ENCODE assay signal across 39 cellular contexts in the genomic region with DNA sequence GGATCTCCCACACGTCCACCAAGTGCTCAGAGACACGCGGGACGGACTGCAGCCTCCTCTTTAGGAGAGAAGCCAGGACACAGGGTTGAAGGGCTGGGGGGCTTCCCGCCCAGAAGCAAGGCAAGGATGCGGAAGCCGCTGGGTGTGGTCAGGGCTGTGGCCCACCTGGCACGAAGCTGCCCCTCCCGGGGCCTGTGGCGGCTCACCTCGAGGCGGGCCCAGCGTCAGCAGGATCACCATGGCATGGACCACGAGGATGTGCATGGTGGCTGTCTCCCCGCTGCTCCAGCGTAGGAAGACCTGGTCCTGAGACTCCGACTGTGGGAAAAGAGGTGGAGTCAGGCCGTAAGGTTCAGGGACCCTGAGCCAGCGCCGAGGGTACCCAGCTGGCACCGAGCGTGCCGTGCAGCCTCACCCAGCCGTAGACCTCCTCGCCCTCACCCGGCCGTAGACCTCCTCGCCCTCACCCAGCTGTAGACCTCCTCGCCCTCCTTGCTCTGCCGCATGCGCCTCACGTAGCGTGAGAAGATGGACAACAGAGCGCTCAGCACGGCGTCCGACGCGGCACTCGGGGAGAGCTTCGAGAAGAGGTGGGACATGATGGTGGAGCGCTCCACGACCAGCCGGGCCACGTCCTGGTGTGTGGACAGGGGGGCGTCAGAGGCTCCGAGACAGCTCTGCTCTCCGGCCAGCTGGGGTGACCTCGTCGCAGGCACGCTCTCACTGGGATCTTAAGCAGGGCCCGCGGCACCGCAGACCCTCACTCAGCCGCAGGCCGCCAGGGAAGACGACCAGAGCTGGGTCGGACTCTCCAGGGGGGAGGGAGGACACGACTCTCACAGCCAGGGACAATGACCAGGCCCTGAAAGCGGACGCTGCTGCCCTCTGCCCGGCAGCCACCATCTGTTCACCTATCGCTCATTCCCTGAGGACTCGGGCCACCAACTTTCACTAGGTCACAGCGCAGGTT.
"Had no signal": no experiment of that assay in that cellular context is flagged by ENCODE, and none has a peak within 500 bp of the region (broad histone marks: within the 10 kb centered on the region; RNA-seq: fewer than 3 reads in every experiment).

No MANE protein-coding gene starts in this region.

- H3K36me3 Mint-ChIP-seq: activated naive CD4-positive, alpha-beta T cell treated with anti-CD3 and anti-CD28 coated beads, Interleukin-2, amount 50 U/mL, for 72 hours had no signal

- H3K4me1 ChIP-seq: adrenal gland, body of pancreas, breast epithelium had no signal

- H3K9me3 Mint-ChIP-seq: activated B cell treated with CpG ODN at 0.5 μM for 24 hours; activated CD4-positive, alpha-beta memory T cell treated with anti-CD3 and anti-CD28 coated beads for 36 hours; activated CD4-positive, alpha-beta T cell treated with anti-CD3 and anti-CD28 coated beads, Interleukin-2, amount 10 ng/mL, durations not matched to agents 24 days and 14 days; activated CD8-positive, alpha-beta T cell treated with anti-CD3 and anti-CD28 coated beads for 36 hours; activated naive CD4-positive, alpha-beta T cell treated with anti-CD3 and anti-CD28 coated beads for 36 hours; activated naive CD4-positive, alpha-beta T cell treated with anti-CD3 and anti-CD28 coated beads, Interleukin-2, amount 50 U/mL, for 72 hours; activated naive CD8-positive, alpha-beta T cell treated with anti-CD3 and anti-CD28 coated beads for 36 hours; activated T-cell treated with anti-CD3 and anti-CD28 coated beads, Interleukin-2, amount 50 U/mL, for 4 hours; activated T-cell treated with anti-CD3 and anti-CD28 coated beads, Interleukin-2, amount 50 U/mL, for 72 hours; activated T-helper 1 cell treated with anti-CD3 and anti-CD28 coated beads, Interleukin-12 subunit alpha, Interleukin-12 subunit beta, Interleukin-2, Interleukin-4 antibody, amounts not matched to agents 30 ng/mL and 10 ng/mL and 1 ng/mL, durations not matched to agents 14 hours and 24 hours and 36 hours; activated T-helper 17 cell treated with anti-CD3 and anti-CD28 coated beads, Interleukin-2, amount 50 U/mL, for 72 hours; central memory CD8-positive, alpha-beta T cell; T-helper 1 cell treated with Interleukin-12 subunit alpha and Interleukin-12 subunit beta and Interleukin-4 antibody, amounts not matched to agents 30 μg/mL and 1 μg/mL, for 36 hours; T-helper 2 cell treated with Interferon-gamma antibody and Interleukin-4, amounts not matched to agents 5 μg/mL and 100 μg/mL, for 36 hours had no signal

- DNase-seq: activated B cell treated with CpG ODN at 0.5 μM for 24 hours; activated CD4-positive, alpha-beta memory T cell treated with anti-CD3 and anti-CD28 coated beads for 36 hours; activated CD4-positive, alpha-beta T cell treated with anti-CD3 and anti-CD28 coated beads for 4 hours; activated CD4-positive, alpha-beta T cell treated with anti-CD3 and anti-CD28 coated beads, Interleukin-2, amount 10 ng/mL, durations not matched to agents 24 days and 14 days; activated CD4-positive, alpha-beta T cell treated with anti-CD3 and anti-CD28 coated beads, Interleukin-2, amount 50 U/mL, for 1 hour; activated CD4-positive, alpha-beta T cell treated with anti-CD3 and anti-CD28 coated beads, Interleukin-2, amount 50 U/mL, for 4 hours; activated CD4-positive, CD25-positive, alpha-beta regulatory T cell treated with anti-CD3 and anti-CD28 coated beads, Interleukin-2, amount 50 U/mL, for 72 hours; activated CD8-positive, alpha-beta memory T cell treated with anti-CD3 and anti-CD28 coated beads, Interleukin-2, amount 50 U/mL, for 4 hours; activated CD8-positive, alpha-beta T cell treated with anti-CD3 and anti-CD28 coated beads for 36 hours; activated effector memory CD4-positive, alpha-beta T cell treated with anti-CD3 and anti-CD28 coated beads, Interleukin-2, amount 50 U/mL, for 16 hours; activated gamma-delta T cell treated with Interleukin-2 at 50 U/mL for 16 hours; activated naive CD4-positive, alpha-beta T cell; activated naive CD4-positive, alpha-beta T cell treated with anti-CD3 and anti-CD28 coated beads for 36 hours; activated naive CD4-positive, alpha-beta T cell treated with anti-CD3 and anti-CD28 coated beads, Interleukin-2, amount 50 U/mL, for 16 hours; activated naive CD8-positive, alpha-beta T cell treated with anti-CD3 and anti-CD28 coated beads for 36 hours; activated T-cell treated with anti-CD3 and anti-CD28 coated beads for 4 hours; activated T-cell treated with anti-CD3 and anti-CD28 coated beads, Interleukin-2, amount 50 U/mL, for 1 hour; activated T-cell treated with anti-CD3 and anti-CD28 coated beads, Interleukin-2, amount 50 U/mL, for 4 hours; activated T-cell treated with anti-CD3 and anti-CD28 coated beads, Interleukin-2, amount 50 U/mL, for 72 hours; adrenal gland; amniotic stem cell; aorta; body of pancreas; brain microvascular endothelial cell; caudate nucleus; T-helper 1 cell; T-helper 2 cell; T-helper 9 cell had no signal

- H3K9me3 ChIP-seq: adrenal gland, body of pancreas, breast epithelium had no signal

- H3K4me1 Mint-ChIP-seq: activated B cell treated with CpG ODN at 0.5 μM for 24 hours; activated CD4-positive, alpha-beta T cell treated with anti-CD3 and anti-CD28 coated beads, Interleukin-2, amount 10 ng/mL, durations not matched to agents 24 days and 14 days; activated naive CD8-positive, alpha-beta T cell treated with anti-CD3 and anti-CD28 coated beads for 36 hours; central memory CD8-positive, alpha-beta T cell had no signal

- H3K27me3 Mint-ChIP-seq: activated B cell treated with CpG ODN at 0.5 μM for 24 hours; activated CD4-positive, alpha-beta memory T cell treated with anti-CD3 and anti-CD28 coated beads for 36 hours; activated CD4-positive, alpha-beta T cell treated with anti-CD3 and anti-CD28 coated beads, Interleukin-2, amount 10 ng/mL, durations not matched to agents 24 days and 14 days; activated CD8-positive, alpha-beta T cell treated with anti-CD3 and anti-CD28 coated beads for 36 hours; activated naive CD8-positive, alpha-beta T cell treated with anti-CD3 and anti-CD28 coated beads for 36 hours; activated T-helper 17 cell treated with anti-CD3 and anti-CD28 coated beads, Interleukin-2, amount 50 U/mL, for 72 hours; central memory CD8-positive, alpha-beta T cell had no signal

- ATAC-seq: activated CD8-positive, alpha-beta T cell treated with anti-CD3 and anti-CD28 coated beads for 36 hours; activated naive CD4-positive, alpha-beta T cell treated with anti-CD3 and anti-CD28 coated beads, Interleukin-2, amount 50 U/mL, for 72 hours; activated T-cell treated with anti-CD3 and anti-CD28 coated beads, Interleukin-2, amount 50 U/mL, for 4 hours; activated T-cell treated with anti-CD3 and anti-CD28 coated beads, Interleukin-2, amount 50 U/mL, for 72 hours; activated T-helper 17 cell treated with anti-CD3 and anti-CD28 coated beads, Interleukin-2, amount 50 U/mL, for 72 hours; body of pancreas had no signal

- H3K27ac ChIP-seq: adrenal gland, body of pancreas, brain microvascular endothelial cell, breast epithelium, cardiac muscle cell, VCaP had no signal

- H3K27ac Mint-ChIP-seq: activated B cell treated with CpG ODN at 0.5 μM for 24 hours; activated CD4-positive, alpha-beta memory T cell treated with anti-CD3 and anti-CD28 coated beads for 36 hours; activated CD4-positive, alpha-beta T cell treated with anti-CD3 and anti-CD28 coated beads, Interleukin-2, amount 10 ng/mL, durations not matched to agents 24 days and 14 days; activated CD8-positive, alpha-beta T cell treated with anti-CD3 and anti-CD28 coated beads for 36 hours; activated naive CD4-positive, alpha-beta T cell treated with anti-CD3 and anti-CD28 coated beads for 36 hours; activated naive CD4-positive, alpha-beta T cell treated with anti-CD3 and anti-CD28 coated beads, Interleukin-2, amount 50 U/mL, for 72 hours; activated naive CD8-positive, alpha-beta T cell treated with anti-CD3 and anti-CD28 coated beads for 36 hours; activated T-cell treated with anti-CD3 and anti-CD28 coated beads, Interleukin-2, amount 50 U/mL, for 72 hours; activated T-helper 1 cell treated with anti-CD3 and anti-CD28 coated beads, Interleukin-12 subunit alpha, Interleukin-12 subunit beta, Interleukin-2, Interleukin-4 antibody, amounts not matched to agents 30 ng/mL and 10 ng/mL and 1 ng/mL, durations not matched to agents 14 hours and 24 hours and 36 hours; activated T-helper 17 cell treated with anti-CD3 and anti-CD28 coated beads, Interleukin-2, amount 50 U/mL, for 72 hours; T-helper 1 cell treated with Interleukin-12 subunit alpha and Interleukin-12 subunit beta and Interleukin-4 antibody, amounts not matched to agents 30 μg/mL and 1 μg/mL, for 36 hours; T-helper 2 cell treated with Interferon-gamma antibody and Interleukin-4, amounts not matched to agents 5 μg/mL and 100 μg/mL, for 36 hours had no signal

- FAIRE-seq: astrocyte, TTC549 had no signal

- H3K4me3 ChIP-seq: adrenal gland, body of pancreas, breast epithelium, cardiac muscle cell had no signal

- H3K27me3 ChIP-seq: adrenal gland, body of pancreas, brain microvascular endothelial cell, breast epithelium, cardiac muscle cell had no signal

- H3K4me3 Mint-ChIP-seq: activated B cell treated with CpG ODN at 0.5 μM for 24 hours; activated CD4-positive, alpha-beta memory T cell treated with anti-CD3 and anti-CD28 coated beads for 36 hours; activated CD4-positive, alpha-beta T cell treated with anti-CD3 and anti-CD28 coated beads, Interleukin-2, amount 10 ng/mL, durations not matched to agents 24 days and 14 days; activated CD8-positive, alpha-beta T cell treated with anti-CD3 and anti-CD28 coated beads for 36 hours; activated naive CD4-positive, alpha-beta T cell treated with anti-CD3 and anti-CD28 coated beads for 36 hours; activated naive CD8-positive, alpha-beta T cell treated with anti-CD3 and anti-CD28 coated beads for 36 hours; activated T-cell treated with anti-CD3 and anti-CD28 coated beads, Interleukin-2, amount 50 U/mL, for 4 hours; activated T-cell treated with anti-CD3 and anti-CD28 coated beads, Interleukin-2, amount 50 U/mL, for 72 hours; activated T-helper 1 cell treated with anti-CD3 and anti-CD28 coated beads, Interleukin-12 subunit alpha, Interleukin-12 subunit beta, Interleukin-2, Interleukin-4 antibody, amounts not matched to agents 30 ng/mL and 10 ng/mL and 1 ng/mL, durations not matched to agents 14 hours and 24 hours and 36 hours; activated T-helper 17 cell treated with anti-CD3 and anti-CD28 coated beads, Interleukin-2, amount 50 U/mL, for 72 hours; central memory CD8-positive, alpha-beta T cell; T-helper 1 cell treated with Interleukin-12 subunit alpha and Interleukin-12 subunit beta and Interleukin-4 antibody, amounts not matched to agents 30 μg/mL and 1 μg/mL, for 36 hours; T-helper 2 cell treated with Interferon-gamma antibody and Interleukin-4, amounts not matched to agents 5 μg/mL and 100 μg/mL, for 36 hours had no signal
